ENCODE assay signal across 17 cellular contexts in the genomic region with DNA sequence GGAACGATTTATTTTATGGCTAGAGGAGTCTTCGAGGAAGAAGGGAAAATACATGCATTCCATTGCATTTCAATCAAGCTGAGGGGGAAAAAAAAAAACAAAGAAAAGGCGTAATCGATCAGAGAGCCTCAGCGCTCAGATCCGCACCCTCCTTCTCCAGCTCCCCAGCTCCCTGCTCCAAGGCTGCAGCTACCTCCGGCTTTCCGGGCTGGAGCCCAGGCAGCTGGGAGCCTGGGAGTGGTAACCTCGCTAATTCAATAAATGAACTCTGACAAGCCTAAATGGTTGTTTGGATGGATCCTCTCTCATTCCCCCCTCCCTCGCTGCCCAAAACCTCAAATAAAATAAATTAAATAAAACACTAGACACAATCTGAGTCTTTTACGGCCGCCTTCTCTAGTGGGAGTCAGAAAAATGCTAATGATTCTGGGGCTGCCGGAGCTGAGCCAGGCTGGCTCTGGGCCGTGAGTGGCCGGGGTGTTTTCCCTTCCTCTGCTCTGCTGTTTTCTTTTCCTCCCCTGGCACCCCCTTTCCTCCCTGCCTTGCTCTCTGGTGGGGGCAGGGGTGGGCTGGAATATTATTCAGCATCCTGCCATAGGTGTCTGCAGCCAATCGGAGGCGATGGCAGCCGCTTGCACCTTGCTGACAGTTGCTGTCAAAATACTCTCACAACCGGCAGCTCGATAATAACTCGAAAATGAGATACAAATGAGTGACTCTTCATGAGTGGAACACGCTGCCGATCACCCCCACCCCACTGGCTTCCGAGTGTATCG.
DNase-seq lines count a peak whose midpoint lies in the region; ATAC-seq and TF ChIP-seq lines count a peak whose summit lies in the region.
"Had no signal": no experiment of that assay in that cellular context is flagged by ENCODE, and none has a peak within 500 bp of the region (broad histone marks: within the 10 kb centered on the region; RNA-seq: fewer than 3 reads in every experiment).

No MANE protein-coding gene starts in this region.

- no peaks in the 10 kb centered on the region for H3F3A ChIP-seq in neural cell (ENCODE audit: insufficient read depth, low read length, poor library complexity, severe bottlenecking)

- no peak for TF ChIP-seq RAD21 in neural cell (conservative IDR thresholded peaks at IDR 0.05)

- H3K9me3 ChIP-seq in endocrine pancreas (ENCODE audit: control insufficient read depth, low read length), result no peaks in the 10 kb centered on the region
- no peaks in the 10 kb centered on the region for H3K9me3 ChIP-seq in neural cell (ENCODE audit: low read length)
- H3K9me3 ChIP-seq in upper lobe of right lung, result no peaks in the 10 kb centered on the region

- H3K4me3 Mint-ChIP-seq in HFFc6, result peak overlapping the region; percentile 82
- H3K4me3 Mint-ChIP-seq in activated CD4-positive, alpha-beta T cell treated with anti-CD3 and anti-CD28 coated beads, Interleukin-2, amount 10 ng/mL, durations not matched to agents 24 days and 14 days, result no peak overlapping the region
- H3K4me3 Mint-ChIP-seq: endodermal cell, T-cell had no signal

- peaks cover 7% of the 10 kb centered on the region for H3K4me1 ChIP-seq in endocrine pancreas (ENCODE audit: control insufficient read depth, insufficient read depth, low read length)
- H3K4me1 ChIP-seq in upper lobe of right lung, result no peaks in the 10 kb centered on the region

- no peak for TF ChIP-seq CTCF in HFFc6 (IDR thresholded peaks at IDR 0.05)
- TF ChIP-seq CTCF in neural cell (IDR thresholded peaks at IDR 0.05; ENCODE audit: poor library complexity, severe bottlenecking), result no peak
- TF ChIP-seq CTCF in upper lobe of right lung (IDR thresholded peaks at IDR 0.05), result no peak

- H4K20me1 ChIP-seq in neural cell (ENCODE audit: insufficient read depth), result no peaks in the 10 kb centered on the region

- H3K36me3 Mint-ChIP-seq in HFFc6 (ENCODE audit: low read depth), result peaks cover 3% of the 10 kb centered on the region
- peaks cover 6% of the 10 kb centered on the region for H3K36me3 Mint-ChIP-seq in activated CD4-positive, alpha-beta T cell treated with anti-CD3 and anti-CD28 coated beads, Interleukin-2, amount 10 ng/mL, durations not matched to agents 24 days and 14 days (ENCODE audit: low read depth)

- H3K9me2 ChIP-seq in neural cell (ENCODE audit: insufficient read depth, low read length), result no peaks in the 10 kb centered on the region

- no peak for ATAC-seq in left colon
- ATAC-seq in upper lobe of right lung, result no peak
- ATAC-seq: T-cell had no signal

- no peaks in the 10 kb centered on the region for H3K79me2 ChIP-seq in neural cell (replicated peaks; ENCODE audit: insufficient read depth, low read length)

- H3K9ac ChIP-seq in endocrine pancreas (ENCODE audit: control insufficient read depth, insufficient read depth, low read length), result peak overlapping the region; percentile 17
- H3K9ac ChIP-seq in neural cell (ENCODE audit: low read length), result peak overlapping the region; percentile 50

- peak; percentile 92 for TF ChIP-seq EP300 in neural cell (conservative IDR thresholded peaks at IDR 0.05; ENCODE audit: poor library complexity, severe bottlenecking)

- DNase-seq in AG08395 (ENCODE audit: low spot score) (peak; percentile 32), HFFc6 (peak; percentile 10), left colon (no peak), upper lobe of right lung (no peak)
- DNase-seq in activated CD4-positive, alpha-beta T cell treated with anti-CD3 and anti-CD28 coated beads for 1 hour, result no peak
- DNase-seq in activated CD4-positive, alpha-beta T cell treated with anti-CD3 and anti-CD28 coated beads, Interleukin-2, amount 10 ng/mL, durations not matched to agents 24 days and 14 days, result no peak
- DNase-seq: activated gamma-delta T cell treated with Interleukin-2 at 50 U/mL for 16 hours, endodermal cell, NCI-H187 treated with DMSO at 0.1 percent for 48 hours, NCI-H526, PC-9, T-cell had no signal

- H3K36me3 ChIP-seq in endocrine pancreas (ENCODE audit: control insufficient read depth, insufficient read depth, low read length) (no peaks in the 10 kb centered on the region), neural cell (ENCODE audit: insufficient read depth, low read length) (no peaks in the 10 kb centered on the region), upper lobe of right lung (no peaks in the 10 kb centered on the region)
- H3K36me3 ChIP-seq: brain microvascular endothelial cell had no signal

- H3K27ac Mint-ChIP-seq in HFFc6, result peak overlapping the region; percentile 62
- no peak overlapping the region for H3K27ac Mint-ChIP-seq in activated CD4-positive, alpha-beta T cell treated with anti-CD3 and anti-CD28 coated beads, Interleukin-2, amount 10 ng/mL, durations not matched to agents 24 days and 14 days
- H3K27ac Mint-ChIP-seq: progenitor cell of endocrine pancreas, T-cell had no signal

- peak overlapping the region; percentile 33 for H3K4me2 ChIP-seq in neural cell (ENCODE audit: low read length)
- H3K4me2 ChIP-seq: PC-9 had no signal

- peak overlapping the region; percentile 41 for H3K4me3 ChIP-seq in endocrine pancreas (ENCODE audit: control insufficient read depth, insufficient read depth, low read length)
- H3K4me3 ChIP-seq in neural cell (ENCODE audit: low read length), result peak overlapping the region; percentile 47
- H3K4me3 ChIP-seq in upper lobe of right lung, result no peak overlapping the region
- H3K4me3 ChIP-seq: PC-9 had no signal

- peaks cover 3% of the 10 kb centered on the region for H3K27me3 Mint-ChIP-seq in HFFc6 (ENCODE audit: insufficient read depth)
- no peaks in the 10 kb centered on the region for H3K27me3 Mint-ChIP-seq in activated CD4-positive, alpha-beta T cell treated with anti-CD3 and anti-CD28 coated beads, Interleukin-2, amount 10 ng/mL, durations not matched to agents 24 days and 14 days
- H3K27me3 Mint-ChIP-seq: progenitor cell of endocrine pancreas, T-cell had no signal

- H3K27ac ChIP-seq in neural cell (ENCODE audit: low read length), result peak overlapping the region; percentile 61
- no peak overlapping the region for H3K27ac ChIP-seq in upper lobe of right lung
- H3K27ac ChIP-seq: brain microvascular endothelial cell, PC-9, VCaP had no signal

- H3K4me1 Mint-ChIP-seq in HFFc6 (ENCODE audit: low read depth), result peaks cover 30% of the 10 kb centered on the region
- H3K4me1 Mint-ChIP-seq in activated CD4-positive, alpha-beta T cell treated with anti-CD3 and anti-CD28 coated beads, Interleukin-2, amount 10 ng/mL, durations not matched to agents 24 days and 14 days, result peaks cover 4% of the 10 kb centered on the region
- H3K4me1 Mint-ChIP-seq: T-cell had no signal

- no peak overlapping the region for H2AFZ ChIP-seq in neural cell (ENCODE audit: low read depth, low read length)
- H2AFZ ChIP-seq: PC-9 had no signal

- H3K9me3 Mint-ChIP-seq in HFFc6, result no peaks in the 10 kb centered on the region
- no peaks in the 10 kb centered on the region for H3K9me3 Mint-ChIP-seq in activated CD4-positive, alpha-beta T cell treated with anti-CD3 and anti-CD28 coated beads, Interleukin-2, amount 10 ng/mL, durations not matched to agents 24 days and 14 days
- H3K9me3 Mint-ChIP-seq: T-cell had no signal

- intact Hi-C loops in left colon (cut with DNase I, micrococcal nuclease) (no loop called here), upper lobe of right lung (cut with DNase I) (no loop called here)
- intact Hi-C loops in activated CD4-positive, alpha-beta T cell treated with anti-CD3 and anti-CD28 coated beads, Interleukin-2, amount 10 ng/mL, durations not matched to agents 24 days and 14 days (cut with micrococcal nuclease), result no loop called here

- H3K27me3 ChIP-seq in endocrine pancreas (ENCODE audit: control insufficient read depth, insufficient read depth, low read length), result no peaks in the 10 kb centered on the region
- no peaks in the 10 kb centered on the region for H3K27me3 ChIP-seq in neural cell (ENCODE audit: insufficient read depth, low read depth, low read length)
- no peaks in the 10 kb centered on the region for H3K27me3 ChIP-seq in upper lobe of right lung
- H3K27me3 ChIP-seq: brain microvascular endothelial cell had no signal

TF ChIP-seq in neural cell, 6 proteins besides CTCF, POLR2A, EP300 and RAD21:
- TF ChIP-seq, protein P1, sequence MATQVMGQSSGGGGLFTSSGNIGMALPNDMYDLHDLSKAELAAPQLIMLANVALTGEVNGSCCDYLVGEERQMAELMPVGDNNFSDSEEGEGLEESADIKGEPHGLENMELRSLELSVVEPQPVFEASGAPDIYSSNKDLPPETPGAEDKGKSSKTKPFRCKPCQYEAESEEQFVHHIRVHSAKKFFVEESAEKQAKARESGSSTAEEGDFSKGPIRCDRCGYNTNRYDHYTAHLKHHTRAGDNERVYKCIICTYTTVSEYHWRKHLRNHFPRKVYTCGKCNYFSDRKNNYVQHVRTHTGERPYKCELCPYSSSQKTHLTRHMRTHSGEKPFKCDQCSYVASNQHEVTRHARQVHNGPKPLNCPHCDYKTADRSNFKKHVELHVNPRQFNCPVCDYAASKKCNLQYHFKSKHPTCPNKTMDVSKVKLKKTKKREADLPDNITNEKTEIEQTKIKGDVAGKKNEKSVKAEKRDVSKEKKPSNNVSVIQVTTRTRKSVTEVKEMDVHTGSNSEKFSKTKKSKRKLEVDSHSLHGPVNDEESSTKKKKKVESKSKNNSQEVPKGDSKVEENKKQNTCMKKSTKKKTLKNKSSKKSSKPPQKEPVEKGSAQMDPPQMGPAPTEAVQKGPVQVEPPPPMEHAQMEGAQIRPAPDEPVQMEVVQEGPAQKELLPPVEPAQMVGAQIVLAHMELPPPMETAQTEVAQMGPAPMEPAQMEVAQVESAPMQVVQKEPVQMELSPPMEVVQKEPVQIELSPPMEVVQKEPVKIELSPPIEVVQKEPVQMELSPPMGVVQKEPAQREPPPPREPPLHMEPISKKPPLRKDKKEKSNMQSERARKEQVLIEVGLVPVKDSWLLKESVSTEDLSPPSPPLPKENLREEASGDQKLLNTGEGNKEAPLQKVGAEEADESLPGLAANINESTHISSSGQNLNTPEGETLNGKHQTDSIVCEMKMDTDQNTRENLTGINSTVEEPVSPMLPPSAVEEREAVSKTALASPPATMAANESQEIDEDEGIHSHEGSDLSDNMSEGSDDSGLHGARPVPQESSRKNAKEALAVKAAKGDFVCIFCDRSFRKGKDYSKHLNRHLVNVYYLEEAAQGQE (IDR thresholded peaks at IDR 0.05; ENCODE audit: borderline replicate concordance), result peak; percentile 42
- TF ChIP-seq TAF1 (IDR thresholded peaks at IDR 0.05; ENCODE audit: low read depth) (no peak), POLR2AphosphoS5 (IDR thresholded peaks at IDR 0.05) (peak; percentile 88)

Comparison
In these comparisons a context has a peak if more than half of its experiments do, and no peak if none do; other contexts are left out.
1. DNase-seq: peak in AG08395 (single experiment) and HFFc6 (single experiment); none in left colon (0 of 2), upper lobe of right lung (single experiment), activated CD4-positive, alpha-beta T cell treated with anti-CD3 and anti-CD28 coated beads for 1 hour (single experiment) and activated CD4-positive, alpha-beta T cell treated with anti-CD3 and anti-CD28 coated beads, Interleukin-2, amount 10 ng/mL, durations not matched to agents 24 days and 14 days (single experiment).